ENCODE assay signal across 8 cellular contexts in the genomic region with DNA sequence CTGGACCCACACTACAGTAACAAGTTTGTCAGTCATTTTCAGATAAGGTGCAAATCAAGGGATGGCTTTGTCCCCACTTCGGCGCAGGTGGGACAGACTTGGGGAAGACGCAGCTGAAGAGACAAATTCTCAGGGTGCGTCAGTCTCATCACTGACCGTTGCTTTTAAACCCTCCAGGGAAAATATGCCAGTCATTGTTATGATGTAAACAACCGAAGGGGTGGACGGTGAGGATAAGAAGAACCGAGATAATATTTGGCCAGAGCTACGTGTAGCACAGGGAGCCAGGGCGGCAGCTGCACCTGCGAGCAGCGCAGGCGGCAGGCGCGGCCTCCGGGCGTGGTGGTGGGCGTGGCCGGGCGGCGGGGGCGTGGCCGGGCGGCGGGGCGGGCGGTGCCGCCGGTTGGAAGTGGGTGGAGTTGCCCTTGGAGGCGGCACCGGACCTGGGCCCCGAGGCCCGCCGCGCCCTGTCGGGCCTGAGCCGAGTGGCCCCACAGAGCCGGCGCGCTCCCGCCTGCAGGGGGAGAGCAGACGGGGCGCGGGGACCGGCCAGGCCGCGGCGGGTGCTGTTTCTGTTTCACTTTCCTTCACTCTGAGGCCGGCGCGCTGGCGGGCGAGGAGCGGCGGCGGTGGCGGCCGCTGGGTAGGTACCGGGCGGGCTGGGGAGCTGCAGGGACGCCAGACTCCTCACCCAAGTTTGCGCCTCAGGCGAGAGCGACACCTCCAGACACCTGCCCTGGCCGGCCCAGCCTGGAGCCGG. TPM values are rescaled to one million over a fixed set of nuclear protein-coding genes. Genes with fewer than 3 reads are reported as not detected.
A peak's percentile ranks its signal among the peaks of the same experiment; 100 is the strongest.
DNase-seq lines count a peak whose midpoint lies in the region; ATAC-seq and TF ChIP-seq lines count a peak whose summit lies in the region.

A gene (plus strand): TSS at position 470 of the 760 bp plus-strand sequence. CDS start 2,209 bp downstream, outside the sequence.

- H3K4me3 ChIP-seq in HUES6 (ENCODE audit: low read depth, low read length): peak within 1 kb of the TSS; percentile 93
- H3K4me3 ChIP-seq in PC-3 (ENCODE audit: low read length): peak within 1 kb of the TSS; percentile 88
- peak within 1 kb of the TSS; percentile 72 to 97 for H3K4me3 ChIP-seq in esophagus (ENCODE audit: low read depth in 1 of 2, low read length in 2 of 2)
- H3K4me3 ChIP-seq in muscle layer of duodenum (ENCODE audit: low read depth in 1 of 2, low read length in 2 of 2): peak within 1 kb of the TSS; percentile 83 to 86

- peak within 1 kb of the TSS; percentile 97 for H2AFZ ChIP-seq in PC-3 (ENCODE audit: low read length)

- H3K27ac ChIP-seq in HUES6 (ENCODE audit: low read depth, low read length) (no peak within 1 kb of the TSS), PC-3 (ENCODE audit: low read length) (no peak within 1 kb of the TSS), esophagus (ENCODE audit: low read depth in 2 of 2, low read length in 1 of 2) (peak within 1 kb of the TSS; percentile 88 to 93), muscle layer of duodenum (ENCODE audit: low read length) (peak within 1 kb of the TSS; percentile 78)

- H3K4me1 Mint-ChIP-seq in activated T-cell treated with anti-CD3 and anti-CD28 coated beads, Interleukin-2, amount 50 U/mL, for 4 hours (ENCODE audit: low read depth): peaks cover 55% of the 10 kb centered on the region

- peak within 1 kb of the TSS; percentile 95 for H3K4me2 ChIP-seq in PC-3 (ENCODE audit: low read length)

- H3K79me2 ChIP-seq in PC-3 (ENCODE audit: low read length): peaks cover 18% of the 10 kb centered on the region

- peak; percentile 91 for DNase-seq in DMS153 treated with DMSO at 0.1 percent for 48 hours (lab: John Stamatoyannopoulos, UW; ENCODE audit: unreplicated experiment)
- peak; percentile 80 for DNase-seq in PC-3
- peak; percentile 89 for DNase-seq in activated T-cell treated with anti-CD3 and anti-CD28 coated beads, Interleukin-2, amount 50 U/mL, for 4 hours
- DNase-seq in stimulated activated CD8-positive, alpha-beta memory T cell treated with anti-CD3 and anti-CD28 coated beads, Interleukin-7, amount 100 ng/mL, for 24 hours (ENCODE audit: low read depth): peak; percentile 79

- BruUV-seq in PC-3 (replicated peaks; lab: Mats Ljungman, UMichigan): no TSS peak

- H3K36me3 Mint-ChIP-seq in activated T-cell treated with anti-CD3 and anti-CD28 coated beads, Interleukin-2, amount 50 U/mL, for 4 hours (ENCODE audit: insufficient read depth): peaks cover 4% of the 10 kb centered on the region

- H3K27me3 ChIP-seq in HUES6 (ENCODE audit: control insufficient read depth, insufficient read depth, low read length) (peaks cover 62% of the 10 kb centered on the region), PC-3 (ENCODE audit: low read length) (no peaks in the 10 kb centered on the region), esophagus (ENCODE audit: control insufficient read depth in 1 of 2, insufficient read depth in 2 of 2, low read length in 2 of 2) (no peaks in the 10 kb centered on the region), muscle layer of duodenum (ENCODE audit: low read depth, low read length) (no peaks in the 10 kb centered on the region)

- POLR2A ChIA-PET in PC-3 (lab: Charles Lee; ENCODE audit: unreplicated experiment): no interaction called here

- no peaks in the 10 kb centered on the region for H4K20me1 ChIP-seq in PC-3 (ENCODE audit: low read length)

- intact Hi-C loops in PC-3 (cut with micrococcal nuclease): loop anchor here (5.0 kb wide), 1 partner anchor 58 kb away; no protein-coding TSS in a partner anchor

- no peaks in the 10 kb centered on the region for H3K9me3 Mint-ChIP-seq in activated T-cell treated with anti-CD3 and anti-CD28 coated beads, Interleukin-2, amount 50 U/mL, for 4 hours

- no peaks in the 10 kb centered on the region for H3K9me2 ChIP-seq in PC-3 (replicated peaks; ENCODE audit: low read length)

- CTCF ChIA-PET in PC-3 (lab: Charles Lee): no interaction called here

- H3F3A ChIP-seq in PC-3 (ENCODE audit: low read length, unreplicated experiment): no peaks in the 10 kb centered on the region

- ATAC-seq in GM21447 (IDR thresholded peaks at IDR 0.05; ENCODE audit: unreplicated experiment) (peak; percentile 87), PC-3 (peak; percentile 98)
- peak; percentile 99 for ATAC-seq in activated T-cell treated with anti-CD3 and anti-CD28 coated beads, Interleukin-2, amount 50 U/mL, for 4 hours

- no peak for TF ChIP-seq CTCF in PC-3 (conservative IDR thresholded peaks at IDR 0.05; ENCODE audit: low read depth, low read length)

- H3K9ac ChIP-seq in HUES6 (ENCODE audit: low read length) (peak within 1 kb of the TSS; percentile 61), PC-3 (ENCODE audit: low read length) (peak within 1 kb of the TSS; percentile 79)

- H3K9me3 ChIP-seq in HUES6 (ENCODE audit: control insufficient read depth, insufficient read depth, low read depth, low read length) (no peaks in the 10 kb centered on the region), PC-3 (ENCODE audit: low read length) (no peaks in the 10 kb centered on the region), esophagus (ENCODE audit: control insufficient read depth in 2 of 2, insufficient read depth in 1 of 2, low read depth in 1 of 2, low read length in 1 of 2) (no peaks in the 10 kb centered on the region), muscle layer of duodenum (ENCODE audit: control insufficient read depth in 1 of 2, low read length in 2 of 2) (no peaks in the 10 kb centered on the region)

- WGBS in esophagus, 2 donors: 0 to 1% methylated on average over 50 to 66 of the region's 66 CpGs

- no peaks in the 10 kb centered on the region for H3K36me3 ChIP-seq in HUES6 (ENCODE audit: control insufficient read depth, insufficient read depth, low read length)
- H3K36me3 ChIP-seq in PC-3 (ENCODE audit: low read depth, low read length): no peaks in the 10 kb centered on the region
- no peaks in the 10 kb centered on the region for H3K36me3 ChIP-seq in esophagus (ENCODE audit: control insufficient read depth in 2 of 2, insufficient read depth in 2 of 2, low read length in 1 of 2)
- peaks cover 0 to 3% of the 10 kb centered on the region in 2 donors for H3K36me3 ChIP-seq in muscle layer of duodenum (ENCODE audit: control insufficient read depth in 1 of 2, insufficient read depth in 2 of 2, low read length in 2 of 2)

- H3K4me1 ChIP-seq in HUES6 (ENCODE audit: control insufficient read depth, insufficient read depth, low read length) (no peaks in the 10 kb centered on the region; the same call in 1 of the 2 replicates), PC-3 (ENCODE audit: insufficient read depth, low read length) (peaks cover 7% of the 10 kb centered on the region; the same call in 1 of the 2 replicates), esophagus (ENCODE audit: control insufficient read depth in 2 of 2, insufficient read depth in 2 of 2, low read length in 1 of 2) (peaks cover 0 to 4% of the 10 kb centered on the region in 2 donors), muscle layer of duodenum (ENCODE audit: control insufficient read depth in 1 of 2, insufficient read depth in 2 of 2, low read length in 2 of 2) (peaks cover 21 to 29% of the 10 kb centered on the region in 2 donors)

- H3K4me3 Mint-ChIP-seq in activated T-cell treated with anti-CD3 and anti-CD28 coated beads, Interleukin-2, amount 50 U/mL, for 4 hours: peak within 1 kb of the TSS; percentile 85

- no peaks in the 10 kb centered on the region for H3K27me3 Mint-ChIP-seq in activated T-cell treated with anti-CD3 and anti-CD28 coated beads, Interleukin-2, amount 50 U/mL, for 4 hours (ENCODE audit: low read depth)

RNA-seq across cellular contexts. Expression of the gene that starts here (rescaled TPM):
- 15.8 and 25.0 TPM in 2 replicates for total RNA-seq in PC-3 (2014; rRNA removed)
- total RNA-seq in activated T-cell treated with anti-CD3 and anti-CD28 coated beads, Interleukin-2, amount 50 U/mL, for 4 hours: 10 to 100 TPM; 38.5 to 43.5 (median 38.8) TPM
- polyA plus RNA-seq in esophagus: 10 to 100 TPM; 12.3 to 13.7 TPM

Comparison
In these comparisons a context has a peak if more than half of its experiments do, and no peak if none do; other contexts are left out.
1. H3K27ac ChIP-seq: peak in esophagus (2 of 2) and muscle layer of duodenum (single experiment); none in HUES6 (single experiment) and PC-3 (single experiment).
2. Peak in every context shown above with its lines, with median percentiles within 50 percentile points of each other: DNase-seq, ATAC-seq and H3K4me3 ChIP-seq.